19 cellular contexts compared by ENCODE assay signal in the genomic region with DNA sequence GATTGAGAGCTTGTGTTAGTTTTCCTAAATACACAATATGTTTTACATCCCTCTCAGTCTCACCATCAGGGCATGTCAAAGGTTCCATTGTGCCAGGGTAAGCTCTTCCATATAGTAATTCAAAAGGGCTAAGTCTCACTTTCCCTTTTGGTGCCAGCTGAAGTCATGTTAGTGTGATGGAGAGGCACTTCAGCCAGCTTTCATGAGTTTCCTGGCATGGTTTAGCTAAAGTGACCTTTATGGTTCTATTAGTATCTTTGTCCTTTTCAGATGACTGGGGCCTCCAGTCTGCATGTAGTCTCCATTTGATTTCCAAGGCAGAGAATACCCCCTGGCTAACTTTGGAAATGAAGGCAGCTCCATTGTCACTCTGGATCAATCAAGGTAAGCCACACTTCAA.
"Had no signal": no experiment of that assay in that cellular context is flagged by ENCODE, and none has a peak within 500 bp of the region (broad histone marks: within the 10 kb centered on the region; RNA-seq: fewer than 3 reads in every experiment).

No MANE protein-coding gene starts in this region.

- DNase-seq: cortex of kidney; dorsolateral prefrontal cortex; effector CD8-positive, alpha-beta T cell; islet precursor cell; left lung; mesendoderm; naive B cell; right lobe of liver; spleen; stimulated activated CD4-positive, alpha-beta T cell treated with anti-CD3 and anti-CD28 coated beads, Interleukin-15, amount 100 ng/mL, for 24 hours; stimulated activated CD4-positive, alpha-beta T cell treated with anti-CD3 and anti-CD28 coated beads, Interleukin-1b, Interleukin-23, amount 100 ng/mL, for 48 hours; stimulated activated CD4-positive, alpha-beta T cell treated with anti-CD3 and anti-CD28 coated beads, Interleukin-4, amount 100 ng/mL, for 24 hours; tibial artery; upper lobe of left lung; uterus had no signal

- H3K36me3 ChIP-seq: prostate gland, right lobe of liver, uterus had no signal

- H2AFZ ChIP-seq: parathyroid adenoma had no signal

- H3K27ac ChIP-seq: dorsolateral prefrontal cortex, left lung, parathyroid adenoma, prostate gland, right lobe of liver, spleen, tibial artery, upper lobe of left lung, uterus had no signal

- H3K4me3 ChIP-seq: dorsolateral prefrontal cortex, left lung, lung, prostate gland, right lobe of liver, spleen, tibial artery, upper lobe of left lung, uterus had no signal

- H3K27me3 ChIP-seq: dorsolateral prefrontal cortex, left lung, right lobe of liver, spleen, tibial artery, upper lobe of left lung, uterus had no signal

- H3K79me2 ChIP-seq: parathyroid adenoma had no signal

- H3K9ac ChIP-seq: parathyroid adenoma had no signal

- H3K9me3 ChIP-seq: left lung, prostate gland, right lobe of liver, spleen, tibial artery, upper lobe of left lung, uterus had no signal

- ATAC-seq: left lung; right lobe of liver; stimulated activated memory B cell treated with anti-CD40 and anti-IgM and Interleukin-4, amounts not matched to agents 10 μg/mL and 1 μg/mL and 100 μg/mL, for 72 hours had no signal

- H3K4me1 ChIP-seq: left lung, parathyroid adenoma, prostate gland, right lobe of liver, spleen, tibial artery, upper lobe of left lung, uterus had no signal
